1 cellular context compared by ENCODE assay signal in the genomic region with DNA sequence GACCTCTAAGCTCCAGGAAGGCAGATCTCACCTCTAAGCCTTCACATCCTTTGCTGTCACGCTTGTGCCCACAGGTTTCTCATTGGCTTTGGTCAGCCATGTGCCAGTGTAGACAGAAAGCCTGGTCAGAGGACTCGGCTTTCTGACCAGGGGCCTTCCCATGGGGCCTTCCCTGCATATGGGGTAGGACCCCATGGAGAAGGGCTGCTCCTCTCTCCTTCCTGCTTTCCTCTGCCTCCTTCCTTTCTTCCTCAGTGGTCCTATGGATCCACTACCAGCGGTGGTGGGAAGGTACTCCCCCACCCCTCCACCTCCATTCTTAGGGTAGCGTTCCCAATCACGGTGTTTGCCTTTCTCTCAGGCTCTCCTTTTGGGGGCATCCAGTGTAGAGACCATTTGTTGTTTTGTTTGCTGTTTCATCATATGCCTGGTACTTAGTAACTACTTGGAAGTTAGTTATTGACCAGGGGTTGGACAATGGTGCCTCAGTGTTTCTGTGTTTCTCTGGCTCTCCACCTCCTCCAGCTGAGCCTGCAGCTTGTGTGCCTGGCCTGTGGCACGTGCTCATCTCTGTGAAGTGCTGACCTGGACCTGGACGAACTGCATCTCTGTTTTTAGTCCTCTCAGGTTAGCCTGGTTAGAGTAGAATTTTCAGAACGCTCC.
TF ChIP-seq lines count a peak whose summit lies in the region.

No MANE protein-coding gene starts in this region.

TF ChIP-seq in HepG2, 621 proteins besides CTCF, POLR2A, EP300 and RAD21 (continued from another document and continues in another):
- TF ChIP-seq RFX3 (CRISPR knock-in tag; IDR thresholded peaks at IDR 0.05) (no peak), HDAC2 (CRISPR knock-in tag; IDR thresholded peaks at IDR 0.05) (peak; percentile 53; the same call in 1 of the 2 replicates), TCF7L2 (IDR thresholded peaks at IDR 0.05; ENCODE audit: low read depth, low read length) (no peak), ZFX (CRISPR knock-in tag; IDR thresholded peaks at IDR 0.05; ENCODE audit: low read depth) (peak; percentile 24; the same call in 1 of the 2 replicates), SETDB1 (CRISPR knock-in tag; IDR thresholded peaks at IDR 0.05; ENCODE audit: borderline replicate concordance) (no peak), CREB1 (IDR thresholded peaks at IDR 0.05) (no peak), CREB1 (CRISPR knock-in tag; IDR thresholded peaks at IDR 0.05) (peak; percentile 34; the same call in 1 of the 2 replicates), ZFP36L1 (CRISPR knock-in tag; IDR thresholded peaks at IDR 0.05) (no peak), NPAS2 (CRISPR knock-in tag; IDR thresholded peaks at IDR 0.05; ENCODE audit: borderline replicate concordance) (no peak), MAFG (CRISPR knock-in tag; IDR thresholded peaks at IDR 0.05) (no peak), POGZ (CRISPR knock-in tag; IDR thresholded peaks at IDR 0.05) (peak; percentile 95), CHCHD3 (CRISPR knock-in tag; IDR thresholded peaks at IDR 0.05) (no peak), NR2C2 (CRISPR knock-in tag; IDR thresholded peaks at IDR 0.05; ENCODE audit: borderline replicate concordance) (0 out of 2 replicates have a peak, but pooled peaks have one; percentile 46), ZNF619 (CRISPR knock-in tag; IDR thresholded peaks at IDR 0.05) (no peak), ZMAT3 (CRISPR knock-in tag; conservative IDR thresholded peaks at IDR 0.05) (0 out of 2 replicates have a peak, but pooled peaks have one; percentile 44), ZKSCAN8 (CRISPR knock-in tag; IDR thresholded peaks at IDR 0.05; ENCODE audit: borderline replicate concordance) (0 out of 2 replicates have a peak, but pooled peaks have one; percentile 57), FOXK1 (CRISPR knock-in tag; IDR thresholded peaks at IDR 0.05; ENCODE audit: borderline replicate concordance, low read depth) (peak; percentile 26; the same call in 1 of the 2 replicates), NR2F6 (IDR thresholded peaks at IDR 0.05) (0 out of 2 replicates have a peak, but pooled peaks have one; percentile 26), NR2F6 (CRISPR knock-in tag; IDR thresholded peaks at IDR 0.05) (peak; percentile 65; the same call in 1 of the 2 replicates), ZNF891 (CRISPR knock-in tag; IDR thresholded peaks at IDR 0.05) (peak; percentile 53; the same call in 1 of the 2 replicates), PRMT3 (CRISPR knock-in tag; IDR thresholded peaks at IDR 0.05; ENCODE audit: borderline replicate concordance, low read depth) (no peak), HDAC1 (CRISPR knock-in tag; IDR thresholded peaks at IDR 0.05) (peak; percentile 62; the same call in 1 of the 2 replicates), DMAP1 (CRISPR knock-in tag; IDR thresholded peaks at IDR 0.05) (peak; percentile 63; the same call in 1 of the 2 replicates), MTF2 (CRISPR knock-in tag; IDR thresholded peaks at IDR 0.05; ENCODE audit: borderline replicate concordance) (no peak), MIXL1 (CRISPR knock-in tag; IDR thresholded peaks at IDR 0.05) (no peak), KDM6A (CRISPR knock-in tag; IDR thresholded peaks at IDR 0.05; ENCODE audit: low read depth) (0 out of 2 replicates have a peak, but pooled peaks have one; percentile 25), ZNF614 (CRISPR knock-in tag; IDR thresholded peaks at IDR 0.05; ENCODE audit: borderline replicate concordance) (peak; percentile 75; the same call in 1 of the 2 replicates), ZNF644 (CRISPR knock-in tag; IDR thresholded peaks at IDR 0.05; ENCODE audit: low read depth) (peak; percentile 85), RBM39 (IDR thresholded peaks at IDR 0.05; ENCODE audit: low read depth, low read length, poor library complexity, severe bottlenecking) (no peak), NFATC3 (CRISPR knock-in tag; IDR thresholded peaks at IDR 0.05) (no peak), MIER3 (CRISPR knock-in tag; IDR thresholded peaks at IDR 0.05; ENCODE audit: borderline replicate concordance) (peak; percentile 30; the same call in 1 of the 2 replicates), ZNF768 (CRISPR knock-in tag; IDR thresholded peaks at IDR 0.05) (peak; percentile 62), ZNF629 (CRISPR knock-in tag; conservative IDR thresholded peaks at IDR 0.05) (0 out of 2 replicates have a peak, but pooled peaks have one; percentile 34), ZNF160 (CRISPR knock-in tag; IDR thresholded peaks at IDR 0.05) (peak; percentile 60; the same call in 1 of the 2 replicates), SOX13 (IDR thresholded peaks at IDR 0.05) (peak; percentile 56; the same call in 1 of the 2 replicates), SOX13 (CRISPR knock-in tag; conservative IDR thresholded peaks at IDR 0.05 in 1 of 2, IDR thresholded peaks at IDR 0.05 in 1 of 2) (peak in 1 of 2 experiments; percentile 81; a peak in 2 of 4 replicates)
- TF ChIP-seq, protein P1, sequence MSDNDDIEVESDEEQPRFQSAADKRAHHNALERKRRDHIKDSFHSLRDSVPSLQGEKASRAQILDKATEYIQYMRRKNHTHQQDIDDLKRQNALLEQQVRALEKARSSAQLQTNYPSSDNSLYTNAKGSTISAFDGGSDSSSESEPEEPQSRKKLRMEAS (IDR thresholded peaks at IDR 0.05), result peak; percentile 94
- TF ChIP-seq, protein P2, sequence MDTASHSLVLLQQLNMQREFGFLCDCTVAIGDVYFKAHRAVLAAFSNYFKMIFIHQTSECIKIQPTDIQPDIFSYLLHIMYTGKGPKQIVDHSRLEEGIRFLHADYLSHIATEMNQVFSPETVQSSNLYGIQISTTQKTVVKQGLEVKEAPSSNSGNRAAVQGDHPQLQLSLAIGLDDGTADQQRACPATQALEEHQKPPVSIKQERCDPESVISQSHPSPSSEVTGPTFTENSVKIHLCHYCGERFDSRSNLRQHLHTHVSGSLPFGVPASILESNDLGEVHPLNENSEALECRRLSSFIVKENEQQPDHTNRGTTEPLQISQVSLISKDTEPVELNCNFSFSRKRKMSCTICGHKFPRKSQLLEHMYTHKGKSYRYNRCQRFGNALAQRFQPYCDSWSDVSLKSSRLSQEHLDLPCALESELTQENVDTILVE (CRISPR knock-in tag; IDR thresholded peaks at IDR 0.05), result 0 out of 2 replicates have a peak, but pooled peaks have one; percentile 19
- TF ChIP-seq, protein P3, sequence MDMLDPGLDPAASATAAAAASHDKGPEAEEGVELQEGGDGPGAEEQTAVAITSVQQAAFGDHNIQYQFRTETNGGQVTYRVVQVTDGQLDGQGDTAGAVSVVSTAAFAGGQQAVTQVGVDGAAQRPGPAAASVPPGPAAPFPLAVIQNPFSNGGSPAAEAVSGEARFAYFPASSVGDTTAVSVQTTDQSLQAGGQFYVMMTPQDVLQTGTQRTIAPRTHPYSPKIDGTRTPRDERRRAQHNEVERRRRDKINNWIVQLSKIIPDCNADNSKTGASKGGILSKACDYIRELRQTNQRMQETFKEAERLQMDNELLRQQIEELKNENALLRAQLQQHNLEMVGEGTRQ (IDR thresholded peaks at IDR 0.05; ENCODE audit: low read depth, low read length), result 0 out of 2 replicates have a peak, but pooled peaks have one; percentile 30
- TF ChIP-seq, protein P3 (CRISPR knock-in tag; IDR thresholded peaks at IDR 0.05; ENCODE audit: borderline replicate concordance), result no peak; the same call in 1 of the 2 replicates
- TF ChIP-seq, protein P4, sequence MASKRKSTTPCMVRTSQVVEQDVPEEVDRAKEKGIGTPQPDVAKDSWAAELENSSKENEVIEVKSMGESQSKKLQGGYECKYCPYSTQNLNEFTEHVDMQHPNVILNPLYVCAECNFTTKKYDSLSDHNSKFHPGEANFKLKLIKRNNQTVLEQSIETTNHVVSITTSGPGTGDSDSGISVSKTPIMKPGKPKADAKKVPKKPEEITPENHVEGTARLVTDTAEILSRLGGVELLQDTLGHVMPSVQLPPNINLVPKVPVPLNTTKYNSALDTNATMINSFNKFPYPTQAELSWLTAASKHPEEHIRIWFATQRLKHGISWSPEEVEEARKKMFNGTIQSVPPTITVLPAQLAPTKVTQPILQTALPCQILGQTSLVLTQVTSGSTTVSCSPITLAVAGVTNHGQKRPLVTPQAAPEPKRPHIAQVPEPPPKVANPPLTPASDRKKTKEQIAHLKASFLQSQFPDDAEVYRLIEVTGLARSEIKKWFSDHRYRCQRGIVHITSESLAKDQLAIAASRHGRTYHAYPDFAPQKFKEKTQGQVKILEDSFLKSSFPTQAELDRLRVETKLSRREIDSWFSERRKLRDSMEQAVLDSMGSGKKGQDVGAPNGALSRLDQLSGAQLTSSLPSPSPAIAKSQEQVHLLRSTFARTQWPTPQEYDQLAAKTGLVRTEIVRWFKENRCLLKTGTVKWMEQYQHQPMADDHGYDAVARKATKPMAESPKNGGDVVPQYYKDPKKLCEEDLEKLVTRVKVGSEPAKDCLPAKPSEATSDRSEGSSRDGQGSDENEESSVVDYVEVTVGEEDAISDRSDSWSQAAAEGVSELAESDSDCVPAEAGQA (IDR thresholded peaks at IDR 0.05; ENCODE audit: low read depth), result no peak
- TF ChIP-seq, protein P4 (CRISPR knock-in tag; IDR thresholded peaks at IDR 0.05; ENCODE audit: borderline replicate concordance), result no peak
- TF ChIP-seq, protein P5, sequence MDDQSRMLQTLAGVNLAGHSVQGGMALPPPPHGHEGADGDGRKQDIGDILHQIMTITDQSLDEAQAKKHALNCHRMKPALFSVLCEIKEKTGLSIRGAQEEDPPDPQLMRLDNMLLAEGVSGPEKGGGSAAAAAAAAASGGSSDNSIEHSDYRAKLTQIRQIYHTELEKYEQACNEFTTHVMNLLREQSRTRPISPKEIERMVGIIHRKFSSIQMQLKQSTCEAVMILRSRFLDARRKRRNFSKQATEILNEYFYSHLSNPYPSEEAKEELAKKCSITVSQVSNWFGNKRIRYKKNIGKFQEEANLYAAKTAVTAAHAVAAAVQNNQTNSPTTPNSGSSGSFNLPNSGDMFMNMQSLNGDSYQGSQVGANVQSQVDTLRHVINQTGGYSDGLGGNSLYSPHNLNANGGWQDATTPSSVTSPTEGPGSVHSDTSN (CRISPR knock-in tag; IDR thresholded peaks at IDR 0.05; ENCODE audit: borderline replicate concordance), result no peak
- TF ChIP-seq, protein P6, sequence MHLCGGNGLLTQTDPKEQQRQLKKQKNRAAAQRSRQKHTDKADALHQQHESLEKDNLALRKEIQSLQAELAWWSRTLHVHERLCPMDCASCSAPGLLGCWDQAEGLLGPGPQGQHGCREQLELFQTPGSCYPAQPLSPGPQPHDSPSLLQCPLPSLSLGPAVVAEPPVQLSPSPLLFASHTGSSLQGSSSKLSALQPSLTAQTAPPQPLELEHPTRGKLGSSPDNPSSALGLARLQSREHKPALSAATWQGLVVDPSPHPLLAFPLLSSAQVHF (CRISPR knock-in tag; IDR thresholded peaks at IDR 0.05), result no peak
- TF ChIP-seq, protein P7, sequence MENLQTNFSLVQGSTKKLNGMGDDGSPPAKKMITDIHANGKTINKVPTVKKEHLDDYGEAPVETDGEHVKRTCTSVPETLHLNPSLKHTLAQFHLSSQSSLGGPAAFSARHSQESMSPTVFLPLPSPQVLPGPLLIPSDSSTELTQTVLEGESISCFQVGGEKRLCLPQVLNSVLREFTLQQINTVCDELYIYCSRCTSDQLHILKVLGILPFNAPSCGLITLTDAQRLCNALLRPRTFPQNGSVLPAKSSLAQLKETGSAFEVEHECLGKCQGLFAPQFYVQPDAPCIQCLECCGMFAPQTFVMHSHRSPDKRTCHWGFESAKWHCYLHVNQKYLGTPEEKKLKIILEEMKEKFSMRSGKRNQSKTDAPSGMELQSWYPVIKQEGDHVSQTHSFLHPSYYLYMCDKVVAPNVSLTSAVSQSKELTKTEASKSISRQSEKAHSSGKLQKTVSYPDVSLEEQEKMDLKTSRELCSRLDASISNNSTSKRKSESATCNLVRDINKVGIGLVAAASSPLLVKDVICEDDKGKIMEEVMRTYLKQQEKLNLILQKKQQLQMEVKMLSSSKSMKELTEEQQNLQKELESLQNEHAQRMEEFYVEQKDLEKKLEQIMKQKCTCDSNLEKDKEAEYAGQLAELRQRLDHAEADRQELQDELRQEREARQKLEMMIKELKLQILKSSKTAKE (CRISPR knock-in tag; IDR thresholded peaks at IDR 0.05; ENCODE audit: borderline replicate concordance), result 0 out of 2 replicates have a peak, but pooled peaks have one; percentile 21
- TF ChIP-seq, protein P8, sequence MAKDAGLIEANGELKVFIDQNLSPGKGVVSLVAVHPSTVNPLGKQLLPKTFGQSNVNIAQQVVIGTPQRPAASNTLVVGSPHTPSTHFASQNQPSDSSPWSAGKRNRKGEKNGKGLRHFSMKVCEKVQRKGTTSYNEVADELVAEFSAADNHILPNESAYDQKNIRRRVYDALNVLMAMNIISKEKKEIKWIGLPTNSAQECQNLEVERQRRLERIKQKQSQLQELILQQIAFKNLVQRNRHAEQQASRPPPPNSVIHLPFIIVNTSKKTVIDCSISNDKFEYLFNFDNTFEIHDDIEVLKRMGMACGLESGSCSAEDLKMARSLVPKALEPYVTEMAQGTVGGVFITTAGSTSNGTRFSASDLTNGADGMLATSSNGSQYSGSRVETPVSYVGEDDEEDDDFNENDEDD (CRISPR knock-in tag; IDR thresholded peaks at IDR 0.05; ENCODE audit: borderline replicate concordance), result peak; percentile 61; the same call in 1 of the 2 replicates
- TF ChIP-seq, protein P9, sequence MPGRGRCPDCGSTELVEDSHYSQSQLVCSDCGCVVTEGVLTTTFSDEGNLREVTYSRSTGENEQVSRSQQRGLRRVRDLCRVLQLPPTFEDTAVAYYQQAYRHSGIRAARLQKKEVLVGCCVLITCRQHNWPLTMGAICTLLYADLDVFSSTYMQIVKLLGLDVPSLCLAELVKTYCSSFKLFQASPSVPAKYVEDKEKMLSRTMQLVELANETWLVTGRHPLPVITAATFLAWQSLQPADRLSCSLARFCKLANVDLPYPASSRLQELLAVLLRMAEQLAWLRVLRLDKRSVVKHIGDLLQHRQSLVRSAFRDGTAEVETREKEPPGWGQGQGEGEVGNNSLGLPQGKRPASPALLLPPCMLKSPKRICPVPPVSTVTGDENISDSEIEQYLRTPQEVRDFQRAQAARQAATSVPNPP (CRISPR knock-in tag; IDR thresholded peaks at IDR 0.05), result no peak
